ENCODE assay signal across 9 cellular contexts in genomic region chr4:184420881-184421416, GRCh38. TPM values are rescaled to one million over a fixed set of nuclear protein-coding genes. Genes with fewer than 3 reads are reported as not detected.
A peak's percentile ranks its signal among the peaks of the same experiment; 100 is the strongest.
DNase-seq lines count a peak whose midpoint lies in the region; ATAC-seq and TF ChIP-seq lines count a peak whose summit lies in the region.
"Had no signal": no experiment of that assay in that cellular context is flagged by ENCODE, and none has a peak within 500 bp of the region (broad histone marks: within the 10 kb centered on the region; RNA-seq: fewer than 3 reads in every experiment).

No MANE protein-coding gene starts in this region.

- no peak overlapping the region for H3K4me2 ChIP-seq in smooth muscle cell

- TF ChIP-seq CTCF in smooth muscle cell (IDR thresholded peaks at IDR 0.05; ENCODE audit: borderline replicate concordance, insufficient read depth, poor library complexity, severe bottlenecking) (no peak), tibial artery (IDR thresholded peaks at IDR 0.05) (no peak)

- H3K9ac ChIP-seq in smooth muscle cell (ENCODE audit: low read depth): no peak overlapping the region

- peaks cover 47% of the 10 kb centered on the region for H4K20me1 ChIP-seq in smooth muscle cell (ENCODE audit: low read depth)

- no peaks in the 10 kb centered on the region for H3K9me3 Mint-ChIP-seq in natural killer cell treated with Interleukin-12 subunit alpha and Interleukin-12 subunit beta and Interleukin-15 and Interleukin-18, amount 100 ng/mL, for 72 hours

- H3K4me1 ChIP-seq in smooth muscle cell (ENCODE audit: low read depth) (no peaks in the 10 kb centered on the region), tibial artery (peaks cover 0 to 5% (median 4%) of the 10 kb centered on the region in 4 donors)

- H2AFZ ChIP-seq in smooth muscle cell (ENCODE audit: low read depth): no peak overlapping the region

- H3K4me3 ChIP-seq in smooth muscle cell (no peak overlapping the region), tibial artery (no peak overlapping the region)

- H3K36me3 ChIP-seq in smooth muscle cell (ENCODE audit: low read depth) (no peaks in the 10 kb centered on the region), tibial artery (peaks cover 41 to 50% (median 48%) of the 10 kb centered on the region in 3 donors)

- DNase-seq in NCI-H2227 (lab: John Stamatoyannopoulos, UW; ENCODE audit: unreplicated experiment): peak; percentile 5
- no peak for DNase-seq in natural killer cell treated with Interleukin-12 subunit alpha and Interleukin-12 subunit beta and Interleukin-15 and Interleukin-18, amount 100 ng/mL, for 72 hours (ENCODE audit: low spot score)
- no peak for DNase-seq in smooth muscle cell (lab: John Stamatoyannopoulos, UW; ENCODE audit: unreplicated experiment)
- no peak for DNase-seq in activated CD8-positive, alpha-beta memory T cell treated with anti-CD3 and anti-CD28 coated beads, Interleukin-2, amount 50 U/mL, for 4 hours
- no peak for DNase-seq in T1000 (lab: John Stamatoyannopoulos, UW)
- DNase-seq in tibial artery: no peak
- DNase-seq: endodermal cell had no signal

- ATAC-seq in GM19025 (IDR thresholded peaks at IDR 0.05; ENCODE audit: low read depth, unreplicated experiment): peak; percentile 62
- peak; percentile 53 for ATAC-seq in HG02588 (IDR thresholded peaks at IDR 0.05; ENCODE audit: unreplicated experiment)
- ATAC-seq in natural killer cell treated with Interleukin-12 subunit alpha and Interleukin-12 subunit beta and Interleukin-15 and Interleukin-18, amount 100 ng/mL, for 72 hours: peak in 1 of 2 donors; percentile 24

- H3K4me3 Mint-ChIP-seq in natural killer cell treated with Interleukin-12 subunit alpha and Interleukin-12 subunit beta and Interleukin-15 and Interleukin-18, amount 100 ng/mL, for 72 hours: peak overlapping the region; percentile 68
- H3K4me3 Mint-ChIP-seq: endodermal cell had no signal

- intact Hi-C loops in tibial artery (cut with DNase I; ENCODE audit: low total_unique reads): no loop called here

- no peaks in the 10 kb centered on the region for H3K27me3 Mint-ChIP-seq in natural killer cell treated with Interleukin-12 subunit alpha and Interleukin-12 subunit beta and Interleukin-15 and Interleukin-18, amount 100 ng/mL, for 72 hours

- H3K4me1 Mint-ChIP-seq in natural killer cell treated with Interleukin-12 subunit alpha and Interleukin-12 subunit beta and Interleukin-15 and Interleukin-18, amount 100 ng/mL, for 72 hours (ENCODE audit: low read depth in 2 of 2): peaks cover 59 to 60% of the 10 kb centered on the region in 2 donors

- no peak overlapping the region for H3K27ac ChIP-seq in smooth muscle cell (ENCODE audit: low read depth)
- H3K27ac ChIP-seq in tibial artery: no peak overlapping the region

- H3K27me3 ChIP-seq in smooth muscle cell (ENCODE audit: low read depth) (no peaks in the 10 kb centered on the region), tibial artery (no peaks in the 10 kb centered on the region)

- peaks cover 27% of the 10 kb centered on the region for H3K36me3 Mint-ChIP-seq in natural killer cell treated with Interleukin-12 subunit alpha and Interleukin-12 subunit beta and Interleukin-15 and Interleukin-18, amount 100 ng/mL, for 72 hours

- no peaks in the 10 kb centered on the region for H3K9me3 ChIP-seq in smooth muscle cell (replicated peaks; ENCODE audit: low read depth)
- H3K9me3 ChIP-seq in tibial artery: peaks cover 0 to 6% (median 0%) of the 10 kb centered on the region in 3 donors

- peaks cover 21% of the 10 kb centered on the region for H3K79me2 ChIP-seq in smooth muscle cell (ENCODE audit: low read depth)

- 82% methylated on average over 5 of the region's 5 CpGs for WGBS in smooth muscle cell (ENCODE audit: low lambda C conversion rate)

- H3F3A ChIP-seq in smooth muscle cell (ENCODE audit: low read depth): no peaks in the 10 kb centered on the region

- peak overlapping the region; percentile 17 to 82 for H3K27ac Mint-ChIP-seq in natural killer cell treated with Interleukin-12 subunit alpha and Interleukin-12 subunit beta and Interleukin-15 and Interleukin-18, amount 100 ng/mL, for 72 hours
- H3K27ac Mint-ChIP-seq: endodermal cell had no signal

RNA-seq across cellular contexts. Expression of gene IRF2, which starts 53.4 kb away (rescaled TPM):
- total RNA-seq in natural killer cell treated with Interleukin-12 subunit alpha and Interleukin-12 subunit beta and Interleukin-15 and Interleukin-18, amount 100 ng/mL, for 72 hours: 10 to 100 TPM; 55.2 to 67.8 TPM
- total RNA-seq in smooth muscle cell: 18.4 and 21.6 TPM in 2 replicates
- 6.6 and 10.2 TPM in 2 replicates for polyA plus RNA-seq in smooth muscle cell
